Comparison of ENCODE assay signal across 17 cellular contexts in genomic region chr14:67345583-67345982, GRCh38. TPM values are rescaled to one million over a fixed set of nuclear protein-coding genes. Genes with fewer than 3 reads are reported as not detected.
DNase-seq lines count a peak whose midpoint lies in the region; ATAC-seq and TF ChIP-seq lines count a peak whose summit lies in the region.
"Had no signal": no experiment of that assay in that cellular context is flagged by ENCODE, and none has a peak within 500 bp of the region (broad histone marks: within the 10 kb centered on the region; RNA-seq: fewer than 3 reads in every experiment).

No MANE protein-coding gene starts in this region.

- H3K27me3 ChIP-seq in suprapubic skin: no peaks in the 10 kb centered on the region
- H3K27me3 ChIP-seq: BE2C had no signal

- peak; percentile 87 for DNase-seq in LNCaP clone FGC (ENCODE audit: low read depth)
- DNase-seq in epithelial cell of esophagus (ENCODE audit: low read depth): peak; percentile 70
- no peak for DNase-seq in suprapubic skin (ENCODE audit: low spot score in 2 of 2)
- no peak for DNase-seq in medulla oblongata (ENCODE audit: extremely low spot score)
- DNase-seq: BE2C; CD8-positive, alpha-beta T cell; COR-L47; DMS153; DMS79 treated with DMSO at 0.1 percent for 48 hours; EL; HCEC 1CT; HFFc6 had no signal

- H3K4me1 ChIP-seq in suprapubic skin: peaks cover 26% of the 10 kb centered on the region
- H3K4me1 ChIP-seq: A549, BE2C had no signal

- TF ChIP-seq EP300 in suprapubic skin (IDR thresholded peaks at IDR 0.05): no peak

- H3K36me3 ChIP-seq in suprapubic skin: peaks cover 78% of the 10 kb centered on the region

- TF ChIP-seq CTCF in 22Rv1 (IDR thresholded peaks at IDR 0.05) (no peak), LNCaP clone FGC (IDR thresholded peaks at IDR 0.05; ENCODE audit: control insufficient read depth, extremely low read depth, insufficient read depth) (no peak), epithelial cell of esophagus (IDR thresholded peaks at IDR 0.05; ENCODE audit: insufficient read depth, low read depth, low read length, missing control alignments) (no peak), suprapubic skin (IDR thresholded peaks at IDR 0.05) (no peak)

- H3K9me3 ChIP-seq in suprapubic skin: no peaks in the 10 kb centered on the region
- H3K9me3 ChIP-seq: A549, BE2C had no signal

- ATAC-seq in HG03025 (IDR thresholded peaks at IDR 0.05; ENCODE audit: low FRiP score, unreplicated experiment): no peak
- ATAC-seq in HG03108 (IDR thresholded peaks at IDR 0.05; ENCODE audit: unreplicated experiment): no peak
- ATAC-seq: A549; CD8-positive, alpha-beta T cell had no signal

- H3K27ac ChIP-seq in 22Rv1: 0 out of 2 replicates have a peak overlapping the region, but pooled peaks have one; percentile 7
- peak overlapping the region; percentile 18 for H3K27ac ChIP-seq in suprapubic skin
- H3K27ac ChIP-seq: A549, HL-60 had no signal

- TF ChIP-seq POLR2A in suprapubic skin (IDR thresholded peaks at IDR 0.05): no peak

- H3K4me3 ChIP-seq in LNCaP clone FGC (ENCODE audit: low read depth, low read length) (no peak overlapping the region), epithelial cell of esophagus (ENCODE audit: low read length) (no peak overlapping the region), suprapubic skin (no peak overlapping the region)
- H3K4me3 ChIP-seq: A549 had no signal

RNA-seq across cellular contexts. Expression of gene ATP6V1D, which starts 14.0 kb away (rescaled TPM):
- 100 to 1,000 TPM in 1 of 4 donors, 10 to 100 TPM in 3; 61.0 to 100 (median 83.1) TPM for total RNA-seq in suprapubic skin

RNA-seq across cellular contexts. Expression of gene EIF2S1, which starts 14.5 kb away (rescaled TPM):
- total RNA-seq in suprapubic skin: 10 to 100 TPM; 54.1 to 89.9 (median 60.1) TPM

Comparison
In these comparisons a context has a peak if more than half of its experiments do, and no peak if none do; other contexts are left out.
1. DNase-seq: peak in LNCaP clone FGC (single experiment) and epithelial cell of esophagus (single experiment); none in suprapubic skin (0 of 2) and medulla oblongata (single experiment).